1 cellular context compared by ENCODE assay signal in the genomic region with DNA sequence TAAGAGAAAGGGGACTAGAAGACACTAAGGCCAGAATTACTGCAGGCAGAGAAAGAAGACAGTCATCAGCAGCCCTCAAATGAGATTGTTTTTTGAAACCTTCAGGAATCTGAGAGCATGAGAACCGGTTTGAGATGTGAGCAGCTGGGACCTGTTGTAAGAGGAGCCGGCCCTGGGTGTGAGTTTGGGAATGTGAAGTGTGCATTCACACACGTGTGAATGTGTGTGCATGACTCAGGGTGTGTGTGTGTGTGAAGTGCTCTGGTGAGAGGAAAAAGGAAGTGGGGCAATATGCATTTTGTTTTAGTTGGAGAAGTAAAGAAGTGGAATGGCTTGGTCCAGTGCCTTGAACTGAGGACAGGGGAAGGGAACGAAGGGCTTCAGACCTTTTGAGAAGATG.
A peak's percentile ranks its signal among the peaks of the same experiment; 100 is the strongest.
TF ChIP-seq lines count a peak whose summit lies in the region.

No MANE protein-coding gene starts in this region.

TF ChIP-seq in K562, 482 proteins besides CTCF, POLR2A, EP300 and RAD21:
- no peak for TF ChIP-seq ATF1 (CRISPR knock-in tag; IDR thresholded peaks at IDR 0.05)
- no peak for TF ChIP-seq ATF1 (tag; IDR thresholded peaks at IDR 0.05)
- TF ChIP-seq TSHZ1 (CRISPR knock-in tag; IDR thresholded peaks at IDR 0.05) = no peak
- no peak for TF ChIP-seq ZNF445 (CRISPR knock-in tag; IDR thresholded peaks at IDR 0.05; ENCODE audit: low read depth)
- TF ChIP-seq SPI1 (IDR thresholded peaks at IDR 0.05; ENCODE audit: borderline replicate concordance, low read depth, low read length) = peak; percentile 74; the same call in 1 of the 2 replicates
